8 cellular contexts compared by ENCODE assay signal in genomic region chr16:66740010-66740409, GRCh38.
DNase-seq lines count a peak whose midpoint lies in the region; ATAC-seq, FAIRE-seq and TF ChIP-seq lines count a peak whose summit lies in the region.

No MANE protein-coding gene starts in this region.

- no peak for ATAC-seq in HG02588 (IDR thresholded peaks at IDR 0.05; ENCODE audit: unreplicated experiment)

- in situ Hi-C loops in astrocyte of the cerebellum (cut with HindIII; ENCODE audit: low sequenced_read_pairs): loop anchor here (5.0 kb wide), 1 partner anchor 78 kb away; no protein-coding TSS in a partner anchor

- FAIRE-seq in G401.6 (lab: Jason Lieb, UNC): peak; percentile 69

- peak; percentile 56 for DNase-seq in 8988T
- peak; percentile 70 for DNase-seq in OCI-M1 (lab: John Stamatoyannopoulos, UW)
- DNase-seq in astrocyte of the cerebellum (ENCODE audit: low read depth): no peak
- peak; percentile 62 for DNase-seq in inferior parietal cortex (ENCODE audit: extremely low spot score)
- peak; percentile 9 for DNase-seq in stimulated activated CD4-positive, alpha-beta T cell treated with anti-CD3 and anti-CD28 coated beads, Interleukin-4, amount 100 ng/mL, for 1 hour
- no peak for DNase-seq in NCI-H2029 (lab: John Stamatoyannopoulos, UW)

- no peak overlapping the region for H3K4me3 ChIP-seq in astrocyte of the cerebellum (ENCODE audit: low read depth, low read length)

- peak; percentile 65 for TF ChIP-seq CTCF in astrocyte of the cerebellum (IDR thresholded peaks at IDR 0.05; ENCODE audit: low read depth, low read length, missing control alignments)

Comparison
In these comparisons a context has a peak if more than half of its experiments do, and no peak if none do; other contexts are left out.
1. DNase-seq: peak in 8988T (single experiment), OCI-M1 (single experiment), inferior parietal cortex (single experiment) and stimulated activated CD4-positive, alpha-beta T cell treated with anti-CD3 and anti-CD28 coated beads, Interleukin-4, amount 100 ng/mL, for 1 hour (single experiment); none in astrocyte of the cerebellum (single experiment) and NCI-H2029 (single experiment).